ENCODE assay signal across 25 cellular contexts in the genomic region with DNA sequence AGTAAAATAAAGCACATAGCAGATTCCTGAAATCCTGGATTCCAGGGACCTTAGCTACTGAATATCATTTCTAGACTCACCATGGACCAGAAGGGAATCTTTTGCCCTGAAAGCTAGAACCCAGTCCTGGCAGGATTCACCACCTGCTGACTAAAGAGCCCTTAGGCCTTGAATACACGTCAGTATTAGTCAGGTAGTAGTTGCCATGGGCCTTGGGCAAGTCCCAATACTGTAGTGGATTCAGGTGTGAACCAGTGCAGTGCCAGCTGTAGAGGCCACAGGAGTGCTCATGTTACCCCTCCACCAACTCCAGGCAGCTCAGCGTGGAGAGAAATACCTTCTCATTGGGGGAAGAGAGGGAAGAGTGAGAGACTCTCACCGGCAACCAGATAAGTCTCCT.
"Had no signal": no experiment of that assay in that cellular context is flagged by ENCODE, and none has a peak within 500 bp of the region (broad histone marks: within the 10 kb centered on the region; RNA-seq: fewer than 3 reads in every experiment).

No MANE protein-coding gene starts in this region.

- H3K4me1 ChIP-seq: adrenal gland had no signal

- H3K4me3 ChIP-seq: adrenal gland, K562, SK-N-MC had no signal

- H3K36me3 ChIP-seq: adrenal gland had no signal

- DNase-seq: activated CD4-positive, alpha-beta T cell treated with anti-CD3 and anti-CD28 coated beads for 36 hours; activated CD4-positive, CD25-positive, alpha-beta regulatory T cell; activated CD8-positive, alpha-beta memory T cell treated with anti-CD3 and anti-CD28 coated beads, Interleukin-2, amount 50 U/mL, for 4 hours; activated CD8-positive, alpha-beta T cell treated with anti-CD3 and anti-CD28 coated beads for 36 hours; activated gamma-delta T cell treated with Interleukin-2 at 50 U/mL for 16 hours; activated naive CD4-positive, alpha-beta T cell treated with anti-CD3 and anti-CD28 coated beads, Interleukin-2, amount 50 U/mL, for 16 hours; activated naive CD8-positive, alpha-beta T cell treated with anti-CD3 and anti-CD28 coated beads, Interleukin-2, amount 10 ng/mL, durations not matched to agents 7 days and 5 days; activated T-cell treated with anti-CD3 and anti-CD28 coated beads, Interleukin-2, amount 50 U/mL, for 72 hours; adrenal gland; anterior cingulate cortex; central memory CD4-positive, alpha-beta T cell; Karpas-422; NCI-H1092 treated with DMSO at 0.1 percent for 48 hours; NCI-H1417 treated with DMSO at 0.1 percent for 48 hours; NCI-H1694 treated with DMSO at 0.1 percent for 48 hours; NCI-H2029 treated with DMSO at 0.1 percent for 48 hours; NCI-H345; NCI-H510A; NCI-H526 treated with DMSO at 0.1 percent for 48 hours; NK-92 treated with Interleukin-12 subunit alpha and Interleukin-12 subunit beta, amount 100 ng/mL, for 24 hours; T-cell had no signal

- ATAC-seq: activated CD4-positive, alpha-beta T cell treated with anti-CD3 and anti-CD28 coated beads for 36 hours; activated CD8-positive, alpha-beta T cell treated with anti-CD3 and anti-CD28 coated beads for 36 hours; activated T-cell treated with anti-CD3 and anti-CD28 coated beads, Interleukin-2, amount 50 U/mL, for 72 hours; K562; Right ventricle myocardium inferior; T-cell had no signal

- H3K27ac ChIP-seq: adrenal gland, SK-N-MC, VCaP had no signal

- H3K9me3 ChIP-seq: adrenal gland had no signal
